In genomic region chr13:66700336-66700735, GRCh38 we compare ENCODE assay signal across 1 cellular context.
TF ChIP-seq lines count a peak whose summit lies in the region.

No MANE protein-coding gene starts in this region.

TF ChIP-seq in H1, 55 proteins besides CTCF, POLR2A, EP300 and RAD21 (continued from another document):
- TF ChIP-seq PHF8 (conservative IDR thresholded peaks at IDR 0.05; ENCODE audit: low read depth, low read length), result no peak
- TF ChIP-seq CREB1 (IDR thresholded peaks at IDR 0.05), result no peak
- TF ChIP-seq SAP30 (IDR thresholded peaks at IDR 0.05; ENCODE audit: insufficient read depth, insufficient replicate concordance, low read length), result no peak
- no peak for TF ChIP-seq E2F6 (IDR thresholded peaks at IDR 0.05)
- TF ChIP-seq POU5F1 (IDR thresholded peaks at IDR 0.05; ENCODE audit: low read depth, low read length), result no peak
- no peak for TF ChIP-seq KDM5A (IDR thresholded peaks at IDR 0.05; ENCODE audit: low read length)
- no peak for TF ChIP-seq NANOG (IDR thresholded peaks at IDR 0.05; ENCODE audit: insufficient read depth, low read depth, low read length, poor library complexity, severe bottlenecking)
- TF ChIP-seq CBX8 (IDR thresholded peaks at IDR 0.05; ENCODE audit: borderline replicate concordance, low read depth, low read length), result no peak
- no peak for TF ChIP-seq FOSL1 (IDR thresholded peaks at IDR 0.05; ENCODE audit: insufficient read depth, low read depth, low read length)
- TF ChIP-seq SIN3A (conservative IDR thresholded peaks at IDR 0.05 in 1 of 2, IDR thresholded peaks at IDR 0.05 in 1 of 2; ENCODE audit: low read depth in 1 of 2, low read length in 2 of 2), result no peak
- no peak for TF ChIP-seq CBX5 (IDR thresholded peaks at IDR 0.05; ENCODE audit: low read depth, low read length)
- TF ChIP-seq KDM4A (IDR thresholded peaks at IDR 0.05; ENCODE audit: low read depth, low read length, severe bottlenecking), result no peak
- TF ChIP-seq EGR1 (IDR thresholded peaks at IDR 0.05; ENCODE audit: borderline replicate concordance, low read depth, low read length), result no peak
TF ChIP-seq in H1: peak in this region for 0.
